Comparison of ENCODE assay signal across 1 cellular context in genomic region chr2:30362468-30363081, GRCh38.
TF ChIP-seq lines count a peak whose summit lies in the region.

No MANE protein-coding gene starts in this region.

TF ChIP-seq in HEK293, 187 proteins besides CTCF, POLR2A, EP300 and RAD21 (continued from another document):
- TF ChIP-seq ZBTB11 (tag by site-specific recombination; conservative IDR thresholded peaks at IDR 0.05; ENCODE audit: low read depth) = 0 out of 2 replicates have a peak, but pooled peaks have one; percentile 18
TF ChIP-seq in HEK293: peak in this region for 1.
